ENCODE assay signal across 17 cellular contexts in genomic region chr17:81134064-81134781, GRCh38. TPM values are rescaled to one million over a fixed set of nuclear protein-coding genes. Genes with fewer than 3 reads are reported as not detected.
DNase-seq lines count a peak whose midpoint lies in the region; ATAC-seq, FAIRE-seq and TF ChIP-seq lines count a peak whose summit lies in the region.
"Had no signal": no experiment of that assay in that cellular context is flagged by ENCODE, and none has a peak within 500 bp of the region (broad histone marks: within the 10 kb centered on the region; RNA-seq: fewer than 3 reads in every experiment).

No MANE protein-coding gene starts in this region.

- peak overlapping the region; percentile 43 for H3K27ac Mint-ChIP-seq in neural crest cell (ENCODE audit: unreplicated experiment)
- H3K27ac Mint-ChIP-seq in stimulated activated memory B cell treated with anti-CD40 and anti-IgM and Interleukin-4, amounts not matched to agents 10 μg/mL and 1 μg/mL and 100 μg/mL, for 72 hours, result no peak overlapping the region
- H3K27ac Mint-ChIP-seq: CD4-positive, CD25-positive, alpha-beta regulatory T cell had no signal

- ATAC-seq in HepG2 (peak; percentile 1; the same call in 2 of the 3 replicates), right lobe of liver (no peak)
- no peak for ATAC-seq in stimulated activated memory B cell treated with anti-CD40 and anti-IgM and Interleukin-4, amounts not matched to agents 10 μg/mL and 1 μg/mL and 100 μg/mL, for 72 hours
- ATAC-seq: GM12878 had no signal

- DNase-seq in HepG2 (ENCODE audit: low spot score), result no peak
- no peak for DNase-seq in right lobe of liver
- DNase-seq in dorsolateral prefrontal cortex, result no peak
- DNase-seq in neural crest cell (ENCODE audit: low read depth, low spot score), result no peak
- DNase-seq in Kasumi-1 (lab: John Stamatoyannopoulos, UW), result no peak
- DNase-seq in RKO (ENCODE audit: low spot score), result no peak
- no peak for DNase-seq in GOT3 (lab: John Stamatoyannopoulos, UW)
- DNase-seq: CD4-positive, CD25-positive, alpha-beta regulatory T cell; DMS53; HCEC 1CT had no signal

- H3K27ac ChIP-seq in HepG2 (ENCODE audit: extremely low read length, insufficient read depth, low read length) (no peak overlapping the region), right lobe of liver (no peak overlapping the region), dorsolateral prefrontal cortex (peak overlapping the region in 55 of 59 donors; percentile 12 to 100 (median 99))
- H3K27ac ChIP-seq: 22Rv1 had no signal

- no peak for TF ChIP-seq CTCF in HepG2 (CRISPR knock-in tag; IDR thresholded peaks at IDR 0.05)
- no peak for TF ChIP-seq CTCF in right lobe of liver (IDR thresholded peaks at IDR 0.05)
- TF ChIP-seq CTCF in dorsolateral prefrontal cortex (IDR thresholded peaks at IDR 0.05 in 54 of 56, conservative IDR thresholded peaks at IDR 0.05 in 2 of 56; ENCODE audit: low read depth in 1 of 56, partially characterized antibody in 56 of 56), result no peak
- TF ChIP-seq CTCF in neural crest cell (conservative IDR thresholded peaks at IDR 0.05), result no peak

- no peaks in the 10 kb centered on the region for H3K9me3 ChIP-seq in HepG2 (ENCODE audit: low read length)
- H3K9me3 ChIP-seq in right lobe of liver, result no peaks in the 10 kb centered on the region

- no peak overlapping the region for H2AFZ ChIP-seq in HepG2 (ENCODE audit: low read length)

- CTCF ChIA-PET in HepG2 (lab: Yijun Ruan, JAX; ENCODE audit: low intra/inter-chr PET ratio, low total read pairs), result interaction anchor here (1.0 kb wide), 1 partner anchor 9 kb away, joined by 3 read pairs; no protein-coding TSS in a partner anchor

- BruUV-seq in HepG2 (replicated peaks; lab: Mats Ljungman, UMichigan), result no TSS peak

- no peaks in the 10 kb centered on the region for H3K36me3 Mint-ChIP-seq in neural crest cell (ENCODE audit: low read depth)
- no peaks in the 10 kb centered on the region for H3K36me3 Mint-ChIP-seq in stimulated activated memory B cell treated with anti-CD40 and anti-IgM and Interleukin-4, amounts not matched to agents 10 μg/mL and 1 μg/mL and 100 μg/mL, for 72 hours
- H3K36me3 Mint-ChIP-seq: CD4-positive, CD25-positive, alpha-beta regulatory T cell had no signal

- no peaks in the 10 kb centered on the region; the same call in 1 of the 2 replicates for H4K20me1 ChIP-seq in HepG2 (ENCODE audit: insufficient read depth, low read length)

- peaks cover 58% of the 10 kb centered on the region for H3K4me1 ChIP-seq in HepG2 (ENCODE audit: insufficient read depth, low read length)
- no peaks in the 10 kb centered on the region for H3K4me1 ChIP-seq in right lobe of liver

- peak overlapping the region; percentile 78 for H3K4me2 ChIP-seq in HepG2 (ENCODE audit: low read depth, low read length)

- H3K27me3 Mint-ChIP-seq in neural crest cell (ENCODE audit: low read depth), result no peaks in the 10 kb centered on the region
- H3K27me3 Mint-ChIP-seq in stimulated activated memory B cell treated with anti-CD40 and anti-IgM and Interleukin-4, amounts not matched to agents 10 μg/mL and 1 μg/mL and 100 μg/mL, for 72 hours, result no peaks in the 10 kb centered on the region
- H3K27me3 Mint-ChIP-seq: CD4-positive, CD25-positive, alpha-beta regulatory T cell had no signal

- no peak for TF ChIP-seq POLR2A in HepG2 (IDR thresholded peaks at IDR 0.05; ENCODE audit: insufficient read depth in 1 of 2, low read depth in 2 of 2, low read length in 2 of 2)
- no peak for TF ChIP-seq POLR2A in right lobe of liver (IDR thresholded peaks at IDR 0.05)

- no peaks in the 10 kb centered on the region for H3K79me2 ChIP-seq in HepG2 (ENCODE audit: insufficient read depth, low read length)

- H3K36me3 ChIP-seq in HepG2 (replicated peaks in 1 of 2; ENCODE audit: control insufficient read depth in 1 of 2, insufficient read depth in 2 of 2, low read length in 2 of 2) (no peaks in the 10 kb centered on the region), right lobe of liver (no peaks in the 10 kb centered on the region)

- H3K9ac ChIP-seq in HepG2 (ENCODE audit: insufficient read depth, low read depth, low read length), result 0 out of 2 replicates have a peak overlapping the region, but pooled peaks have one; percentile 14

- no peak for TF ChIP-seq RAD21 in HepG2 (CRISPR knock-in tag; IDR thresholded peaks at IDR 0.05)

- H3K4me3 ChIP-seq in HepG2 (replicated peaks in 1 of 3; ENCODE audit: insufficient read depth in 1 of 3, low read depth in 2 of 3, low read length in 3 of 3) (peak overlapping the region in 1 of 3 experiments; percentile 69; a peak in 1 of 6 replicates), right lobe of liver (no peak overlapping the region), dorsolateral prefrontal cortex (no peak overlapping the region)
- H3K4me3 ChIP-seq: GM12878 had no signal

- H3K4me1 Mint-ChIP-seq in neural crest cell, result peaks cover 4% of the 10 kb centered on the region
- H3K4me1 Mint-ChIP-seq in stimulated activated memory B cell treated with anti-CD40 and anti-IgM and Interleukin-4, amounts not matched to agents 10 μg/mL and 1 μg/mL and 100 μg/mL, for 72 hours, result no peaks in the 10 kb centered on the region

- H3K27me3 ChIP-seq in HepG2 (ENCODE audit: control insufficient read depth in 1 of 2, insufficient read depth in 2 of 2, low read length in 2 of 2) (no peaks in the 10 kb centered on the region), right lobe of liver (no peaks in the 10 kb centered on the region), dorsolateral prefrontal cortex (no peaks in the 10 kb centered on the region)

- FAIRE-seq in HepG2 (lab: Jason Lieb, UNC), result no peak
- FAIRE-seq: GM12878, HTR-8/SVneo had no signal

- no peak for TF ChIP-seq EP300 in HepG2 (IDR thresholded peaks at IDR 0.05; ENCODE audit: low read depth in 2 of 2, low read length in 2 of 2)
- no peak for TF ChIP-seq EP300 in HepG2 (CRISPR knock-in tag; IDR thresholded peaks at IDR 0.05; ENCODE audit: borderline replicate concordance)

- H3K9me3 Mint-ChIP-seq in neural crest cell, result peaks cover 8% of the 10 kb centered on the region
- peaks cover 8% of the 10 kb centered on the region for H3K9me3 Mint-ChIP-seq in stimulated activated memory B cell treated with anti-CD40 and anti-IgM and Interleukin-4, amounts not matched to agents 10 μg/mL and 1 μg/mL and 100 μg/mL, for 72 hours

- no peak overlapping the region for H3K4me3 Mint-ChIP-seq in neural crest cell
- no peak overlapping the region for H3K4me3 Mint-ChIP-seq in stimulated activated memory B cell treated with anti-CD40 and anti-IgM and Interleukin-4, amounts not matched to agents 10 μg/mL and 1 μg/mL and 100 μg/mL, for 72 hours
- H3K4me3 Mint-ChIP-seq: CD4-positive, CD25-positive, alpha-beta regulatory T cell had no signal

- WGBS in HepG2 (ENCODE audit: low lambda C conversion rate), result 30% methylated on average over 25 of the region's 28 CpGs
- WGBS in right lobe of liver (ENCODE audit: insufficient coverage, low coverage, low lambda C conversion rate, missing lambda C conversion rate), result no CpG with 5 or more reads among the region's 28 CpGs

- in situ Hi-C loops in HepG2 (cut with HindIII; ENCODE audit: extremely low pct_ligation_motif_present, low pct_unique_long_range_greater_than_20kb), result no loop called here

- intact Hi-C loops in HepG2 (cut with micrococcal nuclease; ENCODE audit: unreplicated experiment), result no loop called here
- intact Hi-C loops in right lobe of liver (cut with DNase I), result no loop called here
- intact Hi-C loops in dorsolateral prefrontal cortex (cut with DNase I), result no loop called here

- POLR2A ChIA-PET in HepG2 (lab: Yijun Ruan, JAX), result interaction anchor here (0.6 to 1.4 kb wide), 5 partner anchors 9 to 104 kb away, joined by 3 to 5 read pairs (median 4); partner anchors contain the start of genes CEP131, NDUFAF8 and TEPSIN

RNA-seq across cellular contexts. Expression of gene PVALEF, which starts 31.1 kb away (rescaled TPM):
- total RNA-seq in HepG2 (2016; rRNA removed; fragmentation: Illumina TruSeq; extraction: Trizol), result 0.18 TPM in 1 of 2 replicates, not detected in the other
- total RNA-seq in HepG2 (2016; cell fraction: cytosol; rRNA removed; fragmentation: Illumina TruSeq; extraction: Trizol; ENCODE audit: low read depth), result 0.40 and 0.53 TPM in 2 replicates
- total RNA-seq in HepG2 (2016; cell fraction: insoluble cytoplasmic fraction; rRNA removed; fragmentation: Illumina TruSeq; extraction: Trizol), result 0.13 and 0.22 TPM in 2 replicates
- 0.25 and 0.28 TPM in 2 replicates for total RNA-seq in HepG2 (2016; cell fraction: membrane; rRNA removed; fragmentation: Illumina TruSeq; extraction: Trizol)
- 0.28 TPM in 1 of 2 replicates, not detected in the other for total RNA-seq in HepG2 (2016; cell fraction: nucleus; rRNA removed; fragmentation: Illumina TruSeq; extraction: Trizol)
- 0.18 and 0.24 TPM in 2 replicates for polyA plus RNA-seq in HepG2 (2011; rRNA removed)
- 0.11 TPM in 1 of 2 replicates, not detected in the other for polyA plus RNA-seq in HepG2 (2011; cell fraction: cytosol; rRNA removed)
- 0.21 and 0.42 TPM in 2 replicates for polyA plus RNA-seq in HepG2 (2011; cell fraction: nucleus; rRNA removed)
- polyA plus RNA-seq in HepG2 (2012), result not detected in 2 replicates
- 0.29 and 0.34 TPM in 2 replicates for polyA plus RNA-seq in HepG2 (2016; cell fraction: cytosol; fragmentation: Illumina TruSeq; extraction: Trizol; ENCODE audit: low read depth)
- 0.39 and 0.44 TPM in 2 replicates for polyA plus RNA-seq in HepG2 (2016; cell fraction: insoluble cytoplasmic fraction; fragmentation: Illumina TruSeq; extraction: Trizol; ENCODE audit: low read depth)
- 0.14 and 0.19 TPM in 2 replicates for polyA plus RNA-seq in HepG2 (2016; cell fraction: membrane; fragmentation: Illumina TruSeq; extraction: Trizol; ENCODE audit: low read depth)
- 0.36 TPM in 1 of 2 replicates, not detected in the other for polyA plus RNA-seq in HepG2 (2016; cell fraction: nucleus; fragmentation: Illumina TruSeq; extraction: Trizol; ENCODE audit: insufficient read depth, low read depth)
- polyA minus RNA-seq in HepG2 (2011; rRNA and poly(A)+ RNA removed; ENCODE audit: low replicate concordance), result 0.09 and 0.18 TPM in 2 replicates
- not detected in 2 replicates for polyA minus RNA-seq in HepG2 (2011; cell fraction: cytosol; rRNA and poly(A)+ RNA removed)
- not detected in 2 replicates for polyA minus RNA-seq in HepG2 (2011; cell fraction: nucleus; rRNA and poly(A)+ RNA removed)
- not detected for total RNA-seq in right lobe of liver
- total RNA-seq in dorsolateral prefrontal cortex, result 1 to 10 TPM in 23 of 120 experiments, under 1 TPM in 78, not detected in 19; 0.35 to 2.6 (median 0.77) TPM
- total RNA-seq in neural crest cell, result not detected in 2 replicates
- total RNA-seq: A673; CD4-positive, CD25-positive, alpha-beta regulatory T cell; GM12878; H4 had no signal
- polyA plus RNA-seq: BJ; CD4-positive, CD25-positive, alpha-beta regulatory T cell; GM12878 had no signal

RNA-seq across cellular contexts. Expression of gene AATK, which starts 31.8 kb away (rescaled TPM):
- total RNA-seq in HepG2 (2016; rRNA removed; fragmentation: Illumina TruSeq; extraction: Trizol) (6.1 and 8.4 TPM in 2 replicates), right lobe of liver (1 to 10 TPM in 2 of 6 experiments, under 1 TPM in 4; 0.31 to 1.2 (median 0.86) TPM), dorsolateral prefrontal cortex (100 to 1,000 TPM; 143 to 915 (median 275) TPM), neural crest cell (6.0 and 6.7 TPM in 2 replicates)
- 1.5 and 2.0 TPM in 2 replicates for total RNA-seq in HepG2 (2016; cell fraction: cytosol; rRNA removed; fragmentation: Illumina TruSeq; extraction: Trizol; ENCODE audit: low read depth)
- total RNA-seq in HepG2 (2016; cell fraction: insoluble cytoplasmic fraction; rRNA removed; fragmentation: Illumina TruSeq; extraction: Trizol), result 5.3 and 9.5 TPM in 2 replicates
- total RNA-seq in HepG2 (2016; cell fraction: membrane; rRNA removed; fragmentation: Illumina TruSeq; extraction: Trizol), result 2.9 and 3.0 TPM in 2 replicates
- 9.7 and 12.6 TPM in 2 replicates for total RNA-seq in HepG2 (2016; cell fraction: nucleus; rRNA removed; fragmentation: Illumina TruSeq; extraction: Trizol)
- polyA plus RNA-seq in HepG2 (2011; rRNA removed), result 2.9 and 5.2 TPM in 2 replicates
- 2.9 and 4.3 TPM in 2 replicates for polyA plus RNA-seq in HepG2 (2011; cell fraction: cytosol; rRNA removed)
- polyA plus RNA-seq in HepG2 (2011; cell fraction: nucleus; rRNA removed), result 15.0 and 16.5 TPM in 2 replicates
- polyA plus RNA-seq in HepG2 (2012), result 4.4 and 8.0 TPM in 2 replicates
- 0.54 and 0.65 TPM in 2 replicates for polyA plus RNA-seq in HepG2 (2016; cell fraction: cytosol; fragmentation: Illumina TruSeq; extraction: Trizol; ENCODE audit: low read depth)
- polyA plus RNA-seq in HepG2 (2016; cell fraction: insoluble cytoplasmic fraction; fragmentation: Illumina TruSeq; extraction: Trizol; ENCODE audit: low read depth), result 5.7 and 6.0 TPM in 2 replicates
- polyA plus RNA-seq in HepG2 (2016; cell fraction: membrane; fragmentation: Illumina TruSeq; extraction: Trizol; ENCODE audit: low read depth), result 1.1 and 1.8 TPM in 2 replicates
- polyA plus RNA-seq in HepG2 (2016; cell fraction: nucleus; fragmentation: Illumina TruSeq; extraction: Trizol; ENCODE audit: insufficient read depth, low read depth), result 14.7 and 18.3 TPM in 2 replicates
- 20.3 and 42.0 TPM in 2 replicates for polyA minus RNA-seq in HepG2 (2011; rRNA and poly(A)+ RNA removed; ENCODE audit: low replicate concordance)
- polyA minus RNA-seq in HepG2 (2011; cell fraction: cytosol; rRNA and poly(A)+ RNA removed), result 7.4 and 11.0 TPM in 2 replicates
- 3.6 and 4.6 TPM in 2 replicates for polyA minus RNA-seq in HepG2 (2011; cell fraction: nucleus; rRNA and poly(A)+ RNA removed)
- total RNA-seq: CD4-positive, CD25-positive, alpha-beta regulatory T cell; GM12878 had no signal

Comparison
In these comparisons a context has a peak if more than half of its experiments do, and no peak if none do; other contexts are left out.
1. H3K27ac ChIP-seq: peak in dorsolateral prefrontal cortex (55 of 59); none in HepG2 (single experiment) and right lobe of liver (0 of 3).
2. RNA of gene AATK, which starts 31.8 kb away (total RNA-seq): 143 to 915 TPM in dorsolateral prefrontal cortex; 1.5 to 12.6 TPM in HepG2, 6.0 to 6.7 TPM in neural crest cell and 0.31 to 1.2 TPM in right lobe of liver; every median in the first group is over 10 times any median in the second.